8 cellular contexts compared by ENCODE assay signal in genomic region chr9:137070906-137071275, GRCh38. TPM values are rescaled to one million over a fixed set of nuclear protein-coding genes. Genes with fewer than 3 reads are reported as not detected.
DNase-seq lines count a peak whose midpoint lies in the region; ATAC-seq and TF ChIP-seq lines count a peak whose summit lies in the region.

No MANE protein-coding gene starts in this region.

- H4K20me1 ChIP-seq in OCI-LY3 (ENCODE audit: insufficient read depth, low read length) = peaks cover 24% of the 10 kb centered on the region

- peak overlapping the region; percentile 47 to 86 (median 78) for H3K4me3 Mint-ChIP-seq in CD4-positive, CD25-positive, alpha-beta regulatory T cell

- peaks cover 0 to 1% (median 0%) of the 10 kb centered on the region in 7 donors for H3K9me3 Mint-ChIP-seq in CD4-positive, CD25-positive, alpha-beta regulatory T cell

- peak overlapping the region; percentile 64; the same call in 1 of the 2 replicates for H2AFZ ChIP-seq in OCI-LY3 (ENCODE audit: low read depth, low read length)

- H3K27ac Mint-ChIP-seq in CD4-positive, CD25-positive, alpha-beta regulatory T cell = peak overlapping the region; percentile 49 to 86 (median 69)

- H3K79me2 ChIP-seq in OCI-LY3 (ENCODE audit: low read length) = peaks cover 15% of the 10 kb centered on the region

- H3K9me3 ChIP-seq in CD4-positive, CD25-positive, alpha-beta regulatory T cell (ENCODE audit: control insufficient read depth in 2 of 2, low read length in 2 of 2) = no peaks in the 10 kb centered on the region
- H3K9me3 ChIP-seq in OCI-LY3 (ENCODE audit: insufficient read depth, low read length) (no peaks in the 10 kb centered on the region), ectodermal cell (ENCODE audit: control insufficient read depth, low read length) (no peaks in the 10 kb centered on the region), muscle layer of duodenum (ENCODE audit: control insufficient read depth in 1 of 2, low read length in 2 of 2) (no peaks in the 10 kb centered on the region)

- peak overlapping the region; percentile 95 for H3K9ac ChIP-seq in OCI-LY3 (ENCODE audit: low read length)

- H3K4me2 ChIP-seq in OCI-LY3 (ENCODE audit: low read length) = peak overlapping the region; percentile 96

- peaks cover 4% of the 10 kb centered on the region for H3K27me3 Mint-ChIP-seq in CD4-positive, CD25-positive, alpha-beta regulatory T cell

- no peak overlapping the region for H3K4me3 ChIP-seq in CD4-positive, CD25-positive, alpha-beta regulatory T cell (ENCODE audit: low read depth, low read length)
- H3K4me3 ChIP-seq in H7 (ENCODE audit: insufficient read depth, low read depth, low read length) = peak overlapping the region; percentile 41
- peak overlapping the region; percentile 93 for H3K4me3 ChIP-seq in OCI-LY3 (ENCODE audit: low read length)
- peak overlapping the region; percentile 50 for H3K4me3 ChIP-seq in ectodermal cell (ENCODE audit: insufficient read depth, low read depth, low read length)
- H3K4me3 ChIP-seq in muscle layer of duodenum (ENCODE audit: low read depth in 1 of 2, low read length in 2 of 2) = peak overlapping the region; percentile 21 to 36

- DNase-seq in CD4-positive, CD25-positive, alpha-beta regulatory T cell = no peak
- no peak for DNase-seq in H7

- H3K27me3 ChIP-seq in CD4-positive, CD25-positive, alpha-beta regulatory T cell (ENCODE audit: control insufficient read depth, insufficient read depth, low read length) = no peaks in the 10 kb centered on the region
- H3K27me3 ChIP-seq in H7 (ENCODE audit: control insufficient read depth, insufficient read depth, low read length) = no peaks in the 10 kb centered on the region
- H3K27me3 ChIP-seq in OCI-LY3 (ENCODE audit: low read depth, low read length) = no peaks in the 10 kb centered on the region
- H3K27me3 ChIP-seq in ectodermal cell (ENCODE audit: control insufficient read depth, insufficient read depth, low read length, poor library complexity, severe bottlenecking) = peaks cover 36% of the 10 kb centered on the region
- no peaks in the 10 kb centered on the region for H3K27me3 ChIP-seq in muscle layer of duodenum (ENCODE audit: low read depth, low read length)

- H3K4me1 Mint-ChIP-seq in CD4-positive, CD25-positive, alpha-beta regulatory T cell = peaks cover 4 to 20% (median 13%) of the 10 kb centered on the region in 4 donors

- peak overlapping the region; percentile 63 for H3K27ac ChIP-seq in CD4-positive, CD25-positive, alpha-beta regulatory T cell (ENCODE audit: insufficient read depth, low read length, poor library complexity, severe bottlenecking)
- H3K27ac ChIP-seq in OCI-LY3 (ENCODE audit: low read length) = peak overlapping the region; percentile 62
- H3K27ac ChIP-seq in ectodermal cell (ENCODE audit: insufficient read depth, low read depth, low read length, poor library complexity, severe bottlenecking) = no peak overlapping the region
- no peak overlapping the region for H3K27ac ChIP-seq in muscle layer of duodenum (ENCODE audit: low read length)

- peaks cover 31% of the 10 kb centered on the region for H3K4me1 ChIP-seq in CD4-positive, CD25-positive, alpha-beta regulatory T cell (ENCODE audit: control insufficient read depth, insufficient read depth, low read length, poor library complexity, severe bottlenecking)
- H3K4me1 ChIP-seq in OCI-LY3 (ENCODE audit: low read length) (peaks cover 23% of the 10 kb centered on the region), ectodermal cell (ENCODE audit: control insufficient read depth, insufficient read depth, low read length) (peaks cover 16% of the 10 kb centered on the region), muscle layer of duodenum (ENCODE audit: control insufficient read depth in 1 of 2, insufficient read depth in 2 of 2, low read length in 2 of 2) (peaks cover 4 to 17% of the 10 kb centered on the region in 2 donors)

- TF ChIP-seq CTCF in OCI-LY3 (IDR thresholded peaks at IDR 0.05; ENCODE audit: low read depth, low read length) = no peak

- WGBS in ectodermal cell, 2 experiments = 25 to 29% methylated on average over 6 of the region's 6 CpGs

- ATAC-seq in CD4-positive, CD25-positive, alpha-beta regulatory T cell (ENCODE audit: low read depth in 2 of 2) = no peak
- ATAC-seq in GM21723 (IDR thresholded peaks at IDR 0.05; ENCODE audit: unreplicated experiment) (no peak), GM19035 (IDR thresholded peaks at IDR 0.05; ENCODE audit: unreplicated experiment) (no peak), GM18498 (IDR thresholded peaks at IDR 0.05; ENCODE audit: unreplicated experiment) (no peak)

- no peaks in the 10 kb centered on the region for H3K36me3 ChIP-seq in CD4-positive, CD25-positive, alpha-beta regulatory T cell (ENCODE audit: control insufficient read depth, insufficient read depth, low read length)
- peaks cover 1% of the 10 kb centered on the region for H3K36me3 ChIP-seq in H7 (replicated peaks; ENCODE audit: control insufficient read depth, insufficient read depth, low read length)
- no peaks in the 10 kb centered on the region for H3K36me3 ChIP-seq in OCI-LY3 (replicated peaks; ENCODE audit: low read depth, low read length)
- H3K36me3 ChIP-seq in ectodermal cell (ENCODE audit: control insufficient read depth, insufficient read depth, low read length) = no peaks in the 10 kb centered on the region
- no peaks in the 10 kb centered on the region for H3K36me3 ChIP-seq in muscle layer of duodenum (ENCODE audit: control insufficient read depth in 1 of 2, insufficient read depth in 2 of 2, low read length in 2 of 2)

- H3K36me3 Mint-ChIP-seq in CD4-positive, CD25-positive, alpha-beta regulatory T cell = no peaks in the 10 kb centered on the region

RNA-seq across cellular contexts. Expression of gene SAPCD2, which starts 0.5 kb away (rescaled TPM):
- total RNA-seq in CD4-positive, CD25-positive, alpha-beta regulatory T cell = 1.2 TPM
- under 1 TPM; 0.09 to 0.62 (median 0.18) TPM for polyA plus RNA-seq in CD4-positive, CD25-positive, alpha-beta regulatory T cell
- total RNA-seq in H7 (2014; rRNA removed; shearing (Covaris generic)) = 59.7 and 59.9 TPM in 2 replicates
- 12.2 TPM for polyA plus RNA-seq in ectodermal cell (2013, experiment 1 of 4)
- 9.6 TPM for polyA plus RNA-seq in ectodermal cell (2013, experiment 2 of 4)
- 12.9 TPM for polyA plus RNA-seq in ectodermal cell (2013, experiment 3 of 4)
- 12.2 TPM for polyA plus RNA-seq in ectodermal cell (2013, experiment 4 of 4)

RNA-seq across cellular contexts. Expression of gene UAP1L1, which starts 6.4 kb away (rescaled TPM):
- total RNA-seq in CD4-positive, CD25-positive, alpha-beta regulatory T cell = 14.8 TPM
- polyA plus RNA-seq in CD4-positive, CD25-positive, alpha-beta regulatory T cell = 1 to 10 TPM; 1.3 to 3.6 (median 1.7) TPM
- total RNA-seq in H7 (2014; rRNA removed; shearing (Covaris generic)) = 9.0 and 14.9 TPM in 2 replicates
- polyA plus RNA-seq in ectodermal cell (2013, experiment 1 of 4) = 0.74 TPM
- polyA plus RNA-seq in ectodermal cell (2013, experiment 2 of 4) = 0.53 TPM
- polyA plus RNA-seq in ectodermal cell (2013, experiment 3 of 4) = 0.48 TPM
- 0.53 TPM for polyA plus RNA-seq in ectodermal cell (2013, experiment 4 of 4)

RNA-seq across cellular contexts. Expression of gene MAN1B1, which starts 15.9 kb away (rescaled TPM):
- total RNA-seq in CD4-positive, CD25-positive, alpha-beta regulatory T cell = 71.3 TPM
- polyA plus RNA-seq in CD4-positive, CD25-positive, alpha-beta regulatory T cell = 10 to 100 TPM; 42.1 to 53.5 (median 45.7) TPM
- 70.5 and 70.9 TPM in 2 replicates for total RNA-seq in H7 (2014; rRNA removed; shearing (Covaris generic))
- polyA plus RNA-seq in ectodermal cell (2013, experiment 1 of 4) = 50.1 TPM
- 47.3 TPM for polyA plus RNA-seq in ectodermal cell (2013, experiment 2 of 4)
- polyA plus RNA-seq in ectodermal cell (2013, experiment 3 of 4) = 39.0 TPM
- polyA plus RNA-seq in ectodermal cell (2013, experiment 4 of 4) = 42.2 TPM

RNA-seq across cellular contexts. Expression of gene ENTPD2, which starts 17.0 kb away (rescaled TPM):
- not detected for total RNA-seq in CD4-positive, CD25-positive, alpha-beta regulatory T cell
- polyA plus RNA-seq in CD4-positive, CD25-positive, alpha-beta regulatory T cell = not detected
- not detected in 2 replicates for total RNA-seq in H7 (2014; rRNA removed; shearing (Covaris generic))
- polyA plus RNA-seq in ectodermal cell (2013, experiment 1 of 4) = not detected
- 0.25 TPM for polyA plus RNA-seq in ectodermal cell (2013, experiment 2 of 4)
- not detected for polyA plus RNA-seq in ectodermal cell (2013, experiment 3 of 4)
- not detected for polyA plus RNA-seq in ectodermal cell (2013, experiment 4 of 4)

RNA-seq across cellular contexts. Expression of gene NPDC1, which starts 24.9 kb away (rescaled TPM):
- 106 TPM for total RNA-seq in CD4-positive, CD25-positive, alpha-beta regulatory T cell
- polyA plus RNA-seq in CD4-positive, CD25-positive, alpha-beta regulatory T cell = 10 to 100 TPM in 2 of 4 donors, 1 to 10 TPM in 2; 4.2 to 15.3 (median 9.2) TPM
- total RNA-seq in H7 (2014; rRNA removed; shearing (Covaris generic)) = 10.1 and 25.1 TPM in 2 replicates
- polyA plus RNA-seq in ectodermal cell (2013, experiment 1 of 4) = 38.1 TPM
- polyA plus RNA-seq in ectodermal cell (2013, experiment 2 of 4) = 31.3 TPM
- polyA plus RNA-seq in ectodermal cell (2013, experiment 3 of 4) = 36.4 TPM
- 36.7 TPM for polyA plus RNA-seq in ectodermal cell (2013, experiment 4 of 4)

Comparison
In these comparisons a context has a peak if more than half of its experiments do, and no peak if none do; other contexts are left out.
1. H3K27ac ChIP-seq: peak in CD4-positive, CD25-positive, alpha-beta regulatory T cell (single experiment) and OCI-LY3 (single experiment); none in ectodermal cell (single experiment) and muscle layer of duodenum (single experiment).
2. RNA of gene SAPCD2, which starts 0.5 kb away (total RNA-seq): 59.7 to 59.9 TPM in H7; 1.2 TPM in CD4-positive, CD25-positive, alpha-beta regulatory T cell (single experiment); every median in the first group is over 10 times any median in the second.